In genomic region chr17:55693244-55694216, GRCh38 we compare ENCODE assay signal across 3 cellular contexts.
TF ChIP-seq lines count a peak whose summit lies in the region.

No MANE protein-coding gene starts in this region.

TF ChIP-seq in A549, 52 proteins besides CTCF, POLR2A, EP300 and RAD21:
- TF ChIP-seq KDM1A (IDR thresholded peaks at IDR 0.05; ENCODE audit: low read depth): no peak
- TF ChIP-seq NR3C1 (IDR thresholded peaks at IDR 0.05): no peak
- no peak for TF ChIP-seq NFE2L2 (conservative IDR thresholded peaks at IDR 0.05; ENCODE audit: low read length)
- no peak for TF ChIP-seq CBX2 (IDR thresholded peaks at IDR 0.05; ENCODE audit: borderline replicate concordance, low read depth)
- TF ChIP-seq USF2 (IDR thresholded peaks at IDR 0.05): no peak
- no peak for TF ChIP-seq ELK1 (IDR thresholded peaks at IDR 0.05; ENCODE audit: low read depth, low read length)
- TF ChIP-seq JUN (IDR thresholded peaks at IDR 0.05): no peak
- TF ChIP-seq SREBF2 (IDR thresholded peaks at IDR 0.05): no peak
- no peak for TF ChIP-seq ZNF302 (CRISPR knock-in tag; IDR thresholded peaks at IDR 0.05)
- no peak for TF ChIP-seq CHD4 (IDR thresholded peaks at IDR 0.05; ENCODE audit: borderline replicate concordance)
- TF ChIP-seq RARB (CRISPR knock-in tag; IDR thresholded peaks at IDR 0.05): no peak
- TF ChIP-seq CEBPB (IDR thresholded peaks at IDR 0.05): no peak
- TF ChIP-seq BHLHE40 (IDR thresholded peaks at IDR 0.05; ENCODE audit: low read depth, low read length): no peak
- TF ChIP-seq CBX8 (IDR thresholded peaks at IDR 0.05): no peak
- no peak for TF ChIP-seq TFCP2L1 (CRISPR knock-in tag; IDR thresholded peaks at IDR 0.05)
- no peak for TF ChIP-seq NPAS2 (CRISPR knock-in tag; IDR thresholded peaks at IDR 0.05; ENCODE audit: borderline replicate concordance)

TF ChIP-seq in IMR-90, 13 proteins besides CTCF, POLR2A, EP300 and RAD21:
- TF ChIP-seq FOS (IDR thresholded peaks at IDR 0.05; ENCODE audit: low read depth, low read length) (no peak), MAZ (IDR thresholded peaks at IDR 0.05; ENCODE audit: borderline replicate concordance, low read depth, low read length) (no peak), USF2 (IDR thresholded peaks at IDR 0.05; ENCODE audit: low read depth, low read length) (no peak), SMC3 (IDR thresholded peaks at IDR 0.05; ENCODE audit: low read depth, low read length) (no peak), RFX5 (IDR thresholded peaks at IDR 0.05; ENCODE audit: low read depth, low read length) (no peak), BHLHE40 (IDR thresholded peaks at IDR 0.05; ENCODE audit: low read depth, low read length) (no peak), MXI1 (IDR thresholded peaks at IDR 0.05; ENCODE audit: borderline replicate concordance, low read depth, low read length) (no peak), MAFK (IDR thresholded peaks at IDR 0.05; ENCODE audit: low read depth, low read length) (no peak), NFE2L2 (IDR thresholded peaks at IDR 0.05; ENCODE audit: low read depth, low read length) (no peak)

TF ChIP-seq in HEK293T, 16 proteins besides CTCF, POLR2A, EP300 and RAD21:
- TF ChIP-seq LEF1 (IDR thresholded peaks at IDR 0.05; ENCODE audit: borderline replicate concordance) (no peak), ZNF384 (IDR thresholded peaks at IDR 0.05) (no peak), BHLHE40 (IDR thresholded peaks at IDR 0.05; ENCODE audit: borderline replicate concordance) (no peak), FOXK2 (IDR thresholded peaks at IDR 0.05) (no peak), FOXM1 (IDR thresholded peaks at IDR 0.05; ENCODE audit: borderline replicate concordance) (no peak), SP1 (IDR thresholded peaks at IDR 0.05) (no peak), NFRKB (IDR thresholded peaks at IDR 0.05) (no peak), ARNT (IDR thresholded peaks at IDR 0.05) (no peak), ELF4 (IDR thresholded peaks at IDR 0.05) (no peak), CTBP1 (IDR thresholded peaks at IDR 0.05; ENCODE audit: borderline replicate concordance) (no peak), PKNOX1 (IDR thresholded peaks at IDR 0.05) (no peak), L3MBTL2 (conservative IDR thresholded peaks at IDR 0.05) (no peak), FOXA1 (IDR thresholded peaks at IDR 0.05) (no peak), HDGF (IDR thresholded peaks at IDR 0.05; ENCODE audit: borderline replicate concordance) (no peak), TARDBP (IDR thresholded peaks at IDR 0.05) (no peak), SUZ12 (IDR thresholded peaks at IDR 0.05) (no peak)
